ENCODE assay signal across 8 cellular contexts in the genomic region with DNA sequence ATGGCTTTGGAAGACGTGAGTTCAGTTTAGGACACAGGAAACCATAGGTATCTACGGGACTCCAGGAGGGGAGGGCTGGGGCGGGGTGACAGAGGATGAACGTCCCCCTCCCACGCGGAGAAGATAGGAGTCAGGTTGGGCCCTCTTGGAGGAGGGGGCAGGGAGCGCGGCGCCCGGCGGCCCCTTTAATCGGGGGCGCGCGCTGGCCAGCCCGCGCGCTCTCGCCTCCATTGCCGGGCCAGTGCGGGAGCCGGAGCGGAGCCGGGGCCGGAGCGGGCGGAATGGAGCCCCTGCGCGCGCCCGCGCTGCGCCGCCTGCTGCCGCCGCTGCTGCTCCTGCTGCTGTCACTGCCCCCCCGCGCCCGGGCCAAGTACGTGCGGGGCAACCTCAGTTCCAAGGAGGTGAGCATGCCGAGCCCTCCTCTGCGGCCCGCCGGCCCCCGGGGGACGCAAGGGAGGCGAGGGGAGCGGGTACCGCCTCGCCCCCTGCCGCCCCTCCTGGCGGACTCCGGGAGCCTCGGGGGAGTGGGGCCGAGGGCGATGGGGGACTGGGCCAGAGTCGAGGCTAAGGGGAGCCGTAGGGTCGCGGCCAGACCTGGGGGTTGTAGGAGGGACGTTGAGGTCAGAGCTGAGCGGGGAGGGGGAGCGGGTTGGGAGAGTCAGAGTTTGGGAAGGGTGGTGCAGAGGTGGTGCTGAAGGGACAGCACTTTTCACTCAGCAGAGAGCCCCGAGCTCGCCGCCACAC. TPM values are rescaled to one million over a fixed set of nuclear protein-coding genes. Genes with fewer than 3 reads are reported as not detected.
DNase-seq lines count a peak whose midpoint lies in the region; ATAC-seq and TF ChIP-seq lines count a peak whose summit lies in the region.

A gene (plus strand): TSS at position 214 of the 744 bp plus-strand sequence. CDS start 68 bp downstream, at position 282.

- POLR2A ChIA-PET in WTC11 (lab: Charles Lee): interaction anchor here (1.1 kb wide), 1 partner anchor 11 kb away, joined by 3 read pairs; a partner anchor contains a TSS

- no peak for DNase-seq in activated CD4-positive, CD25-positive, alpha-beta regulatory T cell treated with anti-CD3 and anti-CD28 coated beads, Interleukin-2, amount 50 U/mL, for 72 hours
- DNase-seq in NCI-H1092 (lab: John Stamatoyannopoulos, UW) (peak; percentile 37), WTC11 (ENCODE audit: low spot score) (peak; percentile 74), endodermal cell (peak; percentile 84), memory B cell (ENCODE audit: low spot score in 2 of 2) (peak in 1 of 2 donors; percentile 49), testis (peak; percentile 68)

- H3K27me3 Mint-ChIP-seq in WTC11 (ENCODE audit: low read depth) (peaks cover 26% of the 10 kb centered on the region), endodermal cell (ENCODE audit: insufficient read depth) (peaks cover 53% of the 10 kb centered on the region), memory B cell (peaks cover 22% of the 10 kb centered on the region)

- H3K36me3 Mint-ChIP-seq in WTC11: no peaks in the 10 kb centered on the region
- no peaks in the 10 kb centered on the region for H3K36me3 Mint-ChIP-seq in endodermal cell (ENCODE audit: low read depth)
- no peaks in the 10 kb centered on the region for H3K36me3 Mint-ChIP-seq in memory B cell

- no peak within 1 kb of the TSS for H3K9ac ChIP-seq in endodermal cell (ENCODE audit: extremely low read depth, low read length, poor library complexity, severe bottlenecking)

- TF ChIP-seq POLR2A in testis (IDR thresholded peaks at IDR 0.05): no peak

- peak within 1 kb of the TSS; percentile 80 for H3K4me3 Mint-ChIP-seq in WTC11
- H3K4me3 Mint-ChIP-seq in endodermal cell: peak within 1 kb of the TSS; percentile 54
- peak within 1 kb of the TSS; percentile 76 for H3K4me3 Mint-ChIP-seq in memory B cell

- 1 to 2% methylated on average over 22 to 67 of the region's 67 CpGs for WGBS in endodermal cell (ENCODE audit: insufficient coverage in 1 of 2, insufficient read length in 1 of 2), 2 experiments
- WGBS in testis, 2 donors: 0 to 3% methylated on average over 29 to 64 of the region's 67 CpGs

- H3K27ac Mint-ChIP-seq in WTC11: no peak within 1 kb of the TSS
- H3K27ac Mint-ChIP-seq in endodermal cell: no peak within 1 kb of the TSS
- H3K27ac Mint-ChIP-seq in memory B cell: no peak within 1 kb of the TSS

- no peaks in the 10 kb centered on the region for H3K9me3 ChIP-seq in endodermal cell (ENCODE audit: control insufficient read depth, low read length)
- H3K9me3 ChIP-seq in testis: no peaks in the 10 kb centered on the region

- H3K27me3 ChIP-seq in endodermal cell (ENCODE audit: control insufficient read depth, insufficient read depth, low read length, poor library complexity, severe bottlenecking): peaks cover 23% of the 10 kb centered on the region
- no peaks in the 10 kb centered on the region for H3K27me3 ChIP-seq in testis

- intact Hi-C loops in testis (cut with DNase I; ENCODE audit: low total_unique reads): no loop called here

- peak; percentile 64 to 67 for ATAC-seq in activated CD4-positive, CD25-positive, alpha-beta regulatory T cell treated with anti-CD3 and anti-CD28 coated beads, Interleukin-2, amount 50 U/mL, for 24 hours
- ATAC-seq in WTC11 (peak; percentile 73), memory B cell (ENCODE audit: low read depth) (peak; percentile 80), GM18520 (IDR thresholded peaks at IDR 0.05; ENCODE audit: unreplicated experiment) (no peak)

- H3K4me1 Mint-ChIP-seq in WTC11 (peaks cover 14% of the 10 kb centered on the region), endodermal cell (peaks cover 5% of the 10 kb centered on the region), memory B cell (peaks cover 15% of the 10 kb centered on the region)

- H3K9me3 Mint-ChIP-seq in WTC11 (no peaks in the 10 kb centered on the region), endodermal cell (no peaks in the 10 kb centered on the region), memory B cell (no peaks in the 10 kb centered on the region)

- H3K27ac ChIP-seq in endodermal cell (ENCODE audit: low read depth, low read length): no peak within 1 kb of the TSS
- no peak within 1 kb of the TSS for H3K27ac ChIP-seq in testis

- H3K4me3 ChIP-seq in endodermal cell (ENCODE audit: low read length) (peak within 1 kb of the TSS; percentile 76), testis (peak within 1 kb of the TSS; percentile 53 to 63)

- CTCF ChIA-PET in WTC11 (lab: Charles Lee): interaction anchor here (0.5 to 2.3 kb wide), 9 partner anchors 10 to 199 kb away, joined by 3 to 13 read pairs (median 4); a partner anchor contains a TSS

- no peak for TF ChIP-seq CTCF in WTC11 (IDR thresholded peaks at IDR 0.05)
- TF ChIP-seq CTCF in endodermal cell (conservative IDR thresholded peaks at IDR 0.05): peak; percentile 41
- peak in 1 of 3 experiments; percentile 8 for TF ChIP-seq CTCF in testis (IDR thresholded peaks at IDR 0.05)

- H3K4me1 ChIP-seq in endodermal cell (ENCODE audit: control insufficient read depth, insufficient read depth, low read length) (no peaks in the 10 kb centered on the region), testis (peaks cover 4% of the 10 kb centered on the region)

- no peaks in the 10 kb centered on the region for H3K36me3 ChIP-seq in endodermal cell (ENCODE audit: control insufficient read depth, insufficient read depth, low read length)
- no peaks in the 10 kb centered on the region for H3K36me3 ChIP-seq in testis (ENCODE audit: low read depth, missing control alignments)

TF ChIP-seq in WTC11, 78 proteins besides CTCF, POLR2A, EP300 and RAD21 (continues in another document):
- TF ChIP-seq NR3C1 (CRISPR knock-in tag; conservative IDR thresholded peaks at IDR 0.05; ENCODE audit: low read depth) (0 out of 2 replicates have a peak, but pooled peaks have one; percentile 38), TP53 (CRISPR knock-in tag; IDR thresholded peaks at IDR 0.05) (peak; percentile 36; the same call in 1 of the 2 replicates), KAT7 (CRISPR knock-in tag; IDR thresholded peaks at IDR 0.05; ENCODE audit: borderline replicate concordance) (no peak), TCF7 (CRISPR knock-in tag; IDR thresholded peaks at IDR 0.05; ENCODE audit: low read depth) (0 out of 2 replicates have a peak, but pooled peaks have one; percentile 47)
- TF ChIP-seq, protein P1, sequence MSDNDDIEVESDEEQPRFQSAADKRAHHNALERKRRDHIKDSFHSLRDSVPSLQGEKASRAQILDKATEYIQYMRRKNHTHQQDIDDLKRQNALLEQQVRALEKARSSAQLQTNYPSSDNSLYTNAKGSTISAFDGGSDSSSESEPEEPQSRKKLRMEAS (CRISPR knock-in tag; IDR thresholded peaks at IDR 0.05): peak; percentile 27; the same call in 1 of the 2 replicates
- TF ChIP-seq, protein P2, sequence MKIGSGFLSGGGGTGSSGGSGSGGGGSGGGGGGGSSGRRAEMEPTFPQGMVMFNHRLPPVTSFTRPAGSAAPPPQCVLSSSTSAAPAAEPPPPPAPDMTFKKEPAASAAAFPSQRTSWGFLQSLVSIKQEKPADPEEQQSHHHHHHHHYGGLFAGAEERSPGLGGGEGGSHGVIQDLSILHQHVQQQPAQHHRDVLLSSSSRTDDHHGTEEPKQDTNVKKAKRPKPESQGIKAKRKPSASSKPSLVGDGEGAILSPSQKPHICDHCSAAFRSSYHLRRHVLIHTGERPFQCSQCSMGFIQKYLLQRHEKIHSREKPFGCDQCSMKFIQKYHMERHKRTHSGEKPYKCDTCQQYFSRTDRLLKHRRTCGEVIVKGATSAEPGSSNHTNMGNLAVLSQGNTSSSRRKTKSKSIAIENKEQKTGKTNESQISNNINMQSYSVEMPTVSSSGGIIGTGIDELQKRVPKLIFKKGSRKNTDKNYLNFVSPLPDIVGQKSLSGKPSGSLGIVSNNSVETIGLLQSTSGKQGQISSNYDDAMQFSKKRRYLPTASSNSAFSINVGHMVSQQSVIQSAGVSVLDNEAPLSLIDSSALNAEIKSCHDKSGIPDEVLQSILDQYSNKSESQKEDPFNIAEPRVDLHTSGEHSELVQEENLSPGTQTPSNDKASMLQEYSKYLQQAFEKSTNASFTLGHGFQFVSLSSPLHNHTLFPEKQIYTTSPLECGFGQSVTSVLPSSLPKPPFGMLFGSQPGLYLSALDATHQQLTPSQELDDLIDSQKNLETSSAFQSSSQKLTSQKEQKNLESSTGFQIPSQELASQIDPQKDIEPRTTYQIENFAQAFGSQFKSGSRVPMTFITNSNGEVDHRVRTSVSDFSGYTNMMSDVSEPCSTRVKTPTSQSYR (CRISPR knock-in tag; IDR thresholded peaks at IDR 0.05): no peak
- TF ChIP-seq, protein P3, sequence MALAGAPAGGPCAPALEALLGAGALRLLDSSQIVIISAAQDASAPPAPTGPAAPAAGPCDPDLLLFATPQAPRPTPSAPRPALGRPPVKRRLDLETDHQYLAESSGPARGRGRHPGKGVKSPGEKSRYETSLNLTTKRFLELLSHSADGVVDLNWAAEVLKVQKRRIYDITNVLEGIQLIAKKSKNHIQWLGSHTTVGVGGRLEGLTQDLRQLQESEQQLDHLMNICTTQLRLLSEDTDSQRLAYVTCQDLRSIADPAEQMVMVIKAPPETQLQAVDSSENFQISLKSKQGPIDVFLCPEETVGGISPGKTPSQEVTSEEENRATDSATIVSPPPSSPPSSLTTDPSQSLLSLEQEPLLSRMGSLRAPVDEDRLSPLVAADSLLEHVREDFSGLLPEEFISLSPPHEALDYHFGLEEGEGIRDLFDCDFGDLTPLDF (CRISPR knock-in tag; IDR thresholded peaks at IDR 0.05): 0 out of 2 replicates have a peak, but pooled peaks have one; percentile 24
- TF ChIP-seq, protein P4, sequence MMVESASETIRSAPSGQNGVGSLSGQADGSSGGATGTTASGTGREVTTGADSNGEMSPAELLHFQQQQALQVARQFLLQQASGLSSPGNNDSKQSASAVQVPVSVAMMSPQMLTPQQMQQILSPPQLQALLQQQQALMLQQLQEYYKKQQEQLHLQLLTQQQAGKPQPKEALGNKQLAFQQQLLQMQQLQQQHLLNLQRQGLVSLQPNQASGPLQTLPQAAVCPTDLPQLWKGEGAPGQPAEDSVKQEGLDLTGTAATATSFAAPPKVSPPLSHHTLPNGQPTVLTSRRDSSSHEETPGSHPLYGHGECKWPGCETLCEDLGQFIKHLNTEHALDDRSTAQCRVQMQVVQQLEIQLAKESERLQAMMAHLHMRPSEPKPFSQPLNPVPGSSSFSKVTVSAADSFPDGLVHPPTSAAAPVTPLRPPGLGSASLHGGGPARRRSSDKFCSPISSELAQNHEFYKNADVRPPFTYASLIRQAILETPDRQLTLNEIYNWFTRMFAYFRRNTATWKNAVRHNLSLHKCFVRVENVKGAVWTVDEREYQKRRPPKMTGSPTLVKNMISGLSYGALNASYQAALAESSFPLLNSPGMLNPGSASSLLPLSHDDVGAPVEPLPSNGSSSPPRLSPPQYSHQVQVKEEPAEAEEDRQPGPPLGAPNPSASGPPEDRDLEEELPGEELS (CRISPR knock-in tag; IDR thresholded peaks at IDR 0.05): peak; percentile 69

RNA-seq across cellular contexts. Expression of the gene that starts here (rescaled TPM):
- total RNA-seq in WTC11 (2021) (6.9 to 7.1 TPM (median 7.0 TPM) in 3 replicates), endodermal cell (under 1 TPM; 0.38 to 0.42 TPM), testis (10 to 100 TPM in 1 of 2 donors, 1 to 10 TPM in 1; 7.2 to 12.3 TPM)
- 4.4 TPM for polyA plus RNA-seq in endodermal cell (2013, experiment 1 of 2)
- 2.2 TPM for polyA plus RNA-seq in endodermal cell (2013, experiment 2 of 2)
- 6.9 TPM for polyA plus RNA-seq in testis (ENCODE audit: insufficient read depth, low read depth, low replicate concordance)
